ENCODE assay signal across 29 cellular contexts in the genomic region with DNA sequence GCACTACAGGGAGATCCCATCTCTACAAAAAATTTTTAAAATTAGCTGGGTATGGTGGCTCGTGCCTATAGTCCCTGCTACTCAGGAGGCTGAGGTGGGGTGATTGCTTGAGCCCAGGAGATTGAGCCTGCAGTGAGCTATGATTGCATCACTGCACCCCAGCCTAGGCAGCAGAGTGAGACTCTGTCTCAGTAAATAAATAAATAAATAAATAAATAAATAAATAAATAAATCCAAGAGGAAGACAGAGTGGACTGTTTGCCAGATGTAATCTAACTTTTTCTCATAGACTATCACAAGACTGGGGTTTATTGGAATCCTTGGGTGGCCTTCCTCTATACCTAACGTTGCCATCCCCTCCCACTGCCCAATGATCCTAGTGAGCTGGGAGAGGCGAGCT.
"Had no signal": no experiment of that assay in that cellular context is flagged by ENCODE, and none has a peak within 500 bp of the region (broad histone marks: within the 10 kb centered on the region; RNA-seq: fewer than 3 reads in every experiment).

No MANE protein-coding gene starts in this region.

- H3K36me3 ChIP-seq: adrenal gland, Peyer's patch, SJSA1 had no signal

- H3K9me3 Mint-ChIP-seq: activated naive CD4-positive, alpha-beta T cell treated with anti-CD3 and anti-CD28 coated beads, Interleukin-2, amount 10 ng/mL, durations not matched to agents 7 days and 5 days; activated naive CD8-positive, alpha-beta T cell treated with anti-CD3 and anti-CD28 coated beads, Interleukin-2, amount 10 ng/mL, durations not matched to agents 7 days and 5 days; activated T-cell treated with anti-CD3 and anti-CD28 coated beads, Interleukin-2, amount 50 U/mL, for 4 hours; WTC11 had no signal

- H3K27ac Mint-ChIP-seq: activated CD8-positive, alpha-beta memory T cell treated with anti-CD3 and anti-CD28 coated beads, Interleukin-2, amount 10 ng/mL, durations not matched to agents 7 days and 5 days; activated CD8-positive, alpha-beta T cell treated with anti-CD3 and anti-CD28 coated beads, Interleukin-2, amount 10 ng/mL, durations not matched to agents 7 days and 5 days; activated naive CD4-positive, alpha-beta T cell treated with anti-CD3 and anti-CD28 coated beads, Interleukin-2, amount 10 ng/mL, durations not matched to agents 7 days and 5 days; activated naive CD8-positive, alpha-beta T cell treated with anti-CD3 and anti-CD28 coated beads, Interleukin-2, amount 10 ng/mL, durations not matched to agents 7 days and 5 days; WTC11 had no signal

- H3K27me3 ChIP-seq: adrenal gland, body of pancreas, Peyer's patch, SJSA1 had no signal

- H3K9me3 ChIP-seq: adrenal gland, body of pancreas, Peyer's patch, SJSA1 had no signal

- H3K36me3 Mint-ChIP-seq: activated CD8-positive, alpha-beta memory T cell treated with anti-CD3 and anti-CD28 coated beads, Interleukin-2, amount 10 ng/mL, durations not matched to agents 7 days and 5 days; activated naive CD8-positive, alpha-beta T cell treated with anti-CD3 and anti-CD28 coated beads, Interleukin-2, amount 10 ng/mL, durations not matched to agents 7 days and 5 days; WTC11 had no signal

- DNase-seq: activated CD4-positive, alpha-beta T cell treated with anti-CD3 and anti-CD28 coated beads for 48 hours; activated CD4-positive, alpha-beta T cell treated with anti-CD3 and anti-CD28 coated beads, Interleukin-2, amount 50 U/mL, for 4 hours; activated CD4-positive, CD25-positive, alpha-beta regulatory T cell treated with anti-CD3 and anti-CD28 coated beads, Interleukin-2, amount 50 U/mL, for 72 hours; activated CD8-positive, alpha-beta memory T cell treated with anti-CD3 and anti-CD28 coated beads, Interleukin-2, amount 10 ng/mL, durations not matched to agents 7 days and 5 days; activated CD8-positive, alpha-beta T cell treated with anti-CD3 and anti-CD28 coated beads, Interleukin-2, amount 10 ng/mL, durations not matched to agents 7 days and 5 days; activated effector memory CD4-positive, alpha-beta T cell treated with anti-CD3 and anti-CD28 coated beads, Interleukin-2, amount 50 U/mL, for 16 hours; activated naive CD4-positive, alpha-beta T cell treated with anti-CD3 and anti-CD28 coated beads, Interleukin-2, amount 10 ng/mL, durations not matched to agents 7 days and 5 days; activated naive CD8-positive, alpha-beta T cell treated with anti-CD3 and anti-CD28 coated beads, Interleukin-2, amount 10 ng/mL, durations not matched to agents 7 days and 5 days; activated T-cell treated with anti-CD3 and anti-CD28 coated beads, Interleukin-2, amount 50 U/mL, for 4 hours; adrenal gland; central memory CD4-positive, alpha-beta T cell; Kasumi-1; NCI-H1105 treated with DMSO at 0.1 percent for 48 hours; NCI-H1436 treated with DMSO at 0.1 percent for 48 hours; NCI-H187; NCI-H2081; NCI-H446; NCI-H524; SHP77; SW 1271; T-helper 17 cell; T-helper 9 cell had no signal

- H3K27ac ChIP-seq: adrenal gland, RWPE1, SJSA1 had no signal

- ATAC-seq: activated CD8-positive, alpha-beta memory T cell treated with anti-CD3 and anti-CD28 coated beads, Interleukin-2, amount 10 ng/mL, durations not matched to agents 7 days and 5 days; activated CD8-positive, alpha-beta T cell treated with anti-CD3 and anti-CD28 coated beads, Interleukin-2, amount 10 ng/mL, durations not matched to agents 7 days and 5 days; activated T-cell treated with anti-CD3 and anti-CD28 coated beads, Interleukin-2, amount 50 U/mL, for 4 hours; SK-N-SH treated with all-trans-retinoic acid at 6 μM for 48 hours; T-helper 17 cell; WTC11 had no signal

- FAIRE-seq: bronchial epithelial cell had no signal

- H3K4me1 ChIP-seq: adrenal gland had no signal

- H3K27me3 Mint-ChIP-seq: activated naive CD8-positive, alpha-beta T cell treated with anti-CD3 and anti-CD28 coated beads, Interleukin-2, amount 10 ng/mL, durations not matched to agents 7 days and 5 days; T-helper 17 cell had no signal

- H3K4me3 ChIP-seq: adrenal gland, body of pancreas, Peyer's patch, SJSA1 had no signal

- H3K4me3 Mint-ChIP-seq: activated CD8-positive, alpha-beta memory T cell treated with anti-CD3 and anti-CD28 coated beads, Interleukin-2, amount 10 ng/mL, durations not matched to agents 7 days and 5 days; activated CD8-positive, alpha-beta T cell treated with anti-CD3 and anti-CD28 coated beads, Interleukin-2, amount 10 ng/mL, durations not matched to agents 7 days and 5 days; activated naive CD4-positive, alpha-beta T cell treated with anti-CD3 and anti-CD28 coated beads, Interleukin-2, amount 10 ng/mL, durations not matched to agents 7 days and 5 days; activated naive CD8-positive, alpha-beta T cell treated with anti-CD3 and anti-CD28 coated beads, Interleukin-2, amount 10 ng/mL, durations not matched to agents 7 days and 5 days; T-helper 17 cell; WTC11 had no signal
